Comparison of ENCODE assay signal across 12 cellular contexts in the genomic region with DNA sequence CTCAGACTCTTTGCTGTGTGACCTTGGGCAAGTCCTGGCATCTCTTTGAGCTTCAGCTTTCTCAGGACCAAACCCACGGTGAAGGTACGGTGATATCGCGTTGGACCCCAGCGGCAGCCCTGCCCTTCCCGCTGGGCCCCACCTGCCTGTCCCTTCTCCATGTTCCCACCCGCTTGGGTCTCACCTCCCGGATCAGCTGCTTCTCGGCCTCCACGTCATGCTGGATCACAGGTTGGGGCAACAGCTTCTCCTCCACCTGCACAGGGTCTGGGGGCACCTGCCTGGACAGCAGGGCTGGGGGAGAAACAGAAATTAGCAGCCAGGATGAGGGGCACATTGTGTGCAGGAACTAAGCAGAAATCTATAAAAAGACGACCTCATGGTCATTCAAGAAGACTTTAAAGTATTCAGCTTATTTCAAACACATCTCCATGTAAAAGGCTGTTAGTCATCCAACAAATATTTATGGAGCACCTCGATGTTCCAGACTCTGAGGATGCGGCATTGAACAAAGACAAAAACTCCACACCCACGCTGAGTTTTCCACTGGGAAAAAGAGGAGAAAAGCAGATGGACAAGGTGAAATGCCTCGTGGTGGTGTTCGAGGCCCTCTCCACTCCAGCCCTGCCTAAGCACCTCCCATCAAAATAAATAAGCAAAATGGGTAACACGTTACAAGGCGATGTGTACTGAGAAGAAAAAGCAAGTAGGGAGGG. TPM values are rescaled to one million over a fixed set of nuclear protein-coding genes. Genes with fewer than 3 reads are reported as not detected.
DNase-seq lines count a peak whose midpoint lies in the region; ATAC-seq lines count a peak whose summit lies in the region.
"Had no signal": no experiment of that assay in that cellular context is flagged by ENCODE, and none has a peak within 500 bp of the region (broad histone marks: within the 10 kb centered on the region; RNA-seq: fewer than 3 reads in every experiment).

No MANE protein-coding gene starts in this region.

- intact Hi-C loops in Right ventricle myocardium inferior (cut with DNase I) (loop anchor here (2.0 kb wide), 1 partner anchor 34 kb away; a partner anchor contains a TSS), left cardiac atrium (cut with DNase I) (loop anchor here in 1 of 2 donors (5.0 kb wide), 1 partner anchor 499 kb away; no protein-coding TSS in a partner anchor)

- peaks cover 9% of the 10 kb centered on the region for H3K27me3 ChIP-seq in adipocyte (replicated peaks; ENCODE audit: control insufficient read depth, insufficient read depth, low read length)

- ATAC-seq in Right ventricle myocardium inferior (no peak), left cardiac atrium (no peak), GM21576 (IDR thresholded peaks at IDR 0.05; ENCODE audit: unreplicated experiment) (no peak)
- ATAC-seq: activated T-helper 17 cell treated with anti-CD3 and anti-CD28 coated beads, Interleukin-2, amount 50 U/mL, for 72 hours had no signal

- H3K4me1 ChIP-seq in adipocyte (ENCODE audit: control insufficient read depth, insufficient read depth, low read length) = peaks cover 14% of the 10 kb centered on the region

- no peak overlapping the region for H3K9ac ChIP-seq in adipocyte (ENCODE audit: low read length)

- no peaks in the 10 kb centered on the region for H3K36me3 ChIP-seq in adipocyte (ENCODE audit: control insufficient read depth, insufficient read depth, low read length, severe bottlenecking)

- DNase-seq in Right ventricle myocardium inferior (ENCODE audit: missing footprints) (peak; percentile 25), left cardiac atrium (no peak), adipocyte (ENCODE audit: low read depth) (peak; percentile 37), glomerular visceral epithelial cell (ENCODE audit: extremely low spot score) (peak; percentile 23), NCI-H2227 treated with DMSO at 0.1 percent for 48 hours (lab: John Stamatoyannopoulos, UW) (no peak)
- DNase-seq in effector CD4-positive, alpha-beta T cell = no peak
- DNase-seq: NCI-H187; stimulated activated CD4-positive, alpha-beta T cell treated with anti-CD3 and anti-CD28 coated beads, Interleukin-4, amount 100 ng/mL, for 1 hour had no signal

- no peaks in the 10 kb centered on the region for H3K9me3 ChIP-seq in adipocyte (ENCODE audit: control insufficient read depth, low read length)

- H3K27ac ChIP-seq in temporal lobe (ENCODE audit: low read depth, low read length) = peak overlapping the region; percentile 52

- H3K4me3 ChIP-seq in adipocyte (ENCODE audit: low read length) = no peak overlapping the region

RNA-seq across cellular contexts. Expression of a gene that starts 19.5 kb away (rescaled TPM):
- 6.0 TPM for total RNA-seq in Right ventricle myocardium inferior
- total RNA-seq in left cardiac atrium = 1 to 10 TPM; 3.2 to 4.0 TPM
- 5.2 TPM for total RNA-seq in temporal lobe

RNA-seq across cellular contexts. Expression of a gene that starts 34.1 kb away (rescaled TPM):
- total RNA-seq in Right ventricle myocardium inferior (not detected), left cardiac atrium (under 1 TPM; 0.18 to 0.44 TPM), temporal lobe (0.49 TPM)
- total RNA-seq: subcutaneous adipose tissue had no signal

RNA-seq across cellular contexts. Expression of a gene that starts 37.2 kb away (rescaled TPM):
- total RNA-seq in Right ventricle myocardium inferior (150 TPM), left cardiac atrium (100 to 1,000 TPM; 143 to 145 TPM), temporal lobe (81.4 TPM)

Comparison
In these comparisons a context has a peak if more than half of its experiments do, and no peak if none do; other contexts are left out.
1. DNase-seq: peak in Right ventricle myocardium inferior (single experiment), adipocyte (single experiment) and glomerular visceral epithelial cell (single experiment); none in left cardiac atrium (single experiment), effector CD4-positive, alpha-beta T cell (single experiment) and NCI-H2227 treated with DMSO at 0.1 percent for 48 hours (single experiment).